Comparison of ENCODE assay signal across 26 cellular contexts in the genomic region with DNA sequence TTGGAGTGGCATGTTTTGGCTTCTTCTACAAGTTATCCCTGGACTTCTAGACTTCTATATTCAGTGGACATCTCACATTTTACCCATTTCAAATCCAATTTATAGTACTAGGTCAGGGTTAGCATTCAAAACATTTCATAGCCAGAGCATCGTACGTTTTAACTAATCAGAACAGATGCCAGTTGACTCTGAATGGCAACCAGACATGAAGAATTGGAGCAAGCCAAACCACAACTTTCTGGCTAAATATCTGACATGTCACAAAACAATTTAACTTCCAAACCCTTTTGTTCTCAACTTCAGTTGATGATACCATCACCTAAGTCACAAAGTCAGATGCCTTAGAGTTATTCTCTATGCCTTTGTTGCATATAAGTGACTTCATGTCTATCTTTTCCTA.
"Had no signal": no experiment of that assay in that cellular context is flagged by ENCODE, and none has a peak within 500 bp of the region (broad histone marks: within the 10 kb centered on the region; RNA-seq: fewer than 3 reads in every experiment).

No MANE protein-coding gene starts in this region.

- H3K27ac ChIP-seq: ascending aorta, SJCRH30 had no signal

- H3K36me3 ChIP-seq: ascending aorta, SJCRH30 had no signal

- H3K27me3 ChIP-seq: ascending aorta, SJCRH30 had no signal

- H3K9me3 ChIP-seq: ascending aorta, SJCRH30 had no signal

- H3K4me1 ChIP-seq: ascending aorta, SJCRH30 had no signal

- H3K4me3 ChIP-seq: ascending aorta, SJCRH30 had no signal

- DNase-seq: activated CD4-positive, alpha-beta T cell treated with anti-CD3 and anti-CD28 coated beads, Interleukin-2, amount 10 ng/mL, durations not matched to agents 24 days and 14 days; activated CD4-positive, alpha-beta T cell treated with anti-CD3 and anti-CD28 coated beads, Interleukin-2, amount 50 U/mL, for 4 hours; activated CD8-positive, alpha-beta T cell treated with anti-CD3 and anti-CD28 coated beads, Interleukin-2, amount 10 ng/mL, durations not matched to agents 7 days and 5 days; activated gamma-delta T cell; activated naive CD4-positive, alpha-beta T cell treated with Interleukin-2 at 50 U/mL for 16 hours; activated naive CD8-positive, alpha-beta T cell treated with anti-CD3 and anti-CD28 coated beads, Interleukin-2, amount 10 ng/mL, durations not matched to agents 7 days and 5 days; activated T-cell treated with anti-CD3 and anti-CD28 coated beads, Interleukin-2, amount 50 U/mL, for 24 hours; amygdala; caudate nucleus; Kasumi-1; KG1; NCI-H1105; NCI-H1417 treated with DMSO at 0.1 percent for 48 hours; NCI-H187 treated with DMSO at 0.1 percent for 48 hours; NCI-H2081; NCI-H2171 treated with DMSO at 0.1 percent for 48 hours; NCI-H226; NCI-H446 treated with DMSO at 0.1 percent for 48 hours; NCI-H524; SHP77; SJCRH30; SW 1271; T-helper 1 cell; T-helper 2 cell; T-helper 9 cell had no signal
